In the genomic region with DNA sequence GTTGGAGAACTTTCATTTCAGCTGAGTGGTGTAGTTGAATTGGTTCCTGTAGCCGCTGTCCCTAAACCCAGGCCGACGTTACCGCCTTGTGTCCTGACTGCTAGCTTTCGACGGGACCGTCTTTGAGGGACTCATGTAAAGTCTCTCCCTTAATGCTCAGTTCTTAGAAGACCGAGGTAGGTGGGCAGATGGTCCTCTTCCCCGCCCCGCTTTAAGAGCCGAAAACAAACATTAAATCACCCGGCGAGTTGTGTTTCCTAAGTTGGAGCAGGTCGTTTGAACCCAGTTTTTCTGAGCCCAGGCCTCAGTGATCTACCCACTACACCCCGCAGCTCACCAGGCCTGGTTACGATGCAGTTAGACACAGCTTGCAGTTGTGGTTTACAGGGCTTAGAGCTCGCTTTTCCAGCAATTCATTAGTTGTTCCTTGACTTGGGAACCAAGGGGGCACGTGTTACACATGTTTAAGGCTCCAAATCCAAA, we compare ENCODE assay signal across 8 cellular contexts. TPM values are rescaled to one million over a fixed set of nuclear protein-coding genes. Genes with fewer than 3 reads are reported as not detected.
DNase-seq lines count a peak whose midpoint lies in the region; ATAC-seq and TF ChIP-seq lines count a peak whose summit lies in the region.

No MANE protein-coding gene starts in this region.

- H3K27me3 Mint-ChIP-seq in activated T-cell treated with anti-CD3 and anti-CD28 coated beads, Interleukin-2, amount 50 U/mL, for 4 hours (ENCODE audit: low read depth), result no peaks in the 10 kb centered on the region

- H4K20me1 ChIP-seq in HCT116 (ENCODE audit: insufficient read depth), result no peaks in the 10 kb centered on the region
- no peaks in the 10 kb centered on the region for H4K20me1 ChIP-seq in MM.1S (ENCODE audit: insufficient read depth, low read length)

- peaks cover 8% of the 10 kb centered on the region for H3K36me3 Mint-ChIP-seq in activated T-cell treated with anti-CD3 and anti-CD28 coated beads, Interleukin-2, amount 50 U/mL, for 4 hours (ENCODE audit: insufficient read depth)

- peak overlapping the region; percentile 95 for H3K4me3 Mint-ChIP-seq in activated T-cell treated with anti-CD3 and anti-CD28 coated beads, Interleukin-2, amount 50 U/mL, for 4 hours

- H4K8ac ChIP-seq in neuronal stem cell (ENCODE audit: low read depth, low read length), result no peak overlapping the region

- TF ChIP-seq CTCF in HCT116 (IDR thresholded peaks at IDR 0.05 in 2 of 3, conservative IDR thresholded peaks at IDR 0.05 in 1 of 3; ENCODE audit: borderline replicate concordance in 1 of 3, insufficient read depth in 1 of 3, low read depth in 2 of 3, low read length in 2 of 3) (no peak), MM.1S (IDR thresholded peaks at IDR 0.05; ENCODE audit: low read length) (no peak)

- H3K18ac ChIP-seq in neuronal stem cell (ENCODE audit: low read length), result peak overlapping the region; percentile 76

- H3K79me2 ChIP-seq in HCT116 (ENCODE audit: insufficient read depth, low read length) (peaks cover 52% of the 10 kb centered on the region), MM.1S (ENCODE audit: low read length) (peaks cover 44% of the 10 kb centered on the region)

- no peaks in the 10 kb centered on the region for H3K9me2 ChIP-seq in HCT116 (ENCODE audit: insufficient read depth)
- no peaks in the 10 kb centered on the region for H3K9me2 ChIP-seq in MM.1S (replicated peaks; ENCODE audit: insufficient read depth, low read length)

- no peaks in the 10 kb centered on the region for H3K9me3 ChIP-seq in HCT116 (ENCODE audit: control insufficient read depth in 1 of 2, insufficient read depth in 1 of 2, low read depth in 1 of 2, low read length in 2 of 2)
- H3K9me3 ChIP-seq in MM.1S (replicated peaks; ENCODE audit: insufficient read depth, low read length), result no peaks in the 10 kb centered on the region
- H3K9me3 ChIP-seq in neuronal stem cell (replicated peaks in 1 of 2; ENCODE audit: control insufficient read depth in 2 of 2, insufficient read depth in 1 of 2, low read depth in 1 of 2, low read length in 2 of 2), result peaks cover 0 to 2% of the 10 kb centered on the region in 2 donors

- ATAC-seq in HCT116, result peak; percentile 48
- peak; percentile 30 to 35 for ATAC-seq in activated T-cell treated with anti-CD3 and anti-CD28 coated beads, Interleukin-2, amount 50 U/mL, for 4 hours

- H3K4me1 ChIP-seq in HCT116 (ENCODE audit: control insufficient read depth in 1 of 2, insufficient read depth in 2 of 2, low read length in 2 of 2), result peaks cover 8 to 14% of the 10 kb centered on the region in 2 experiments; a peak in 3 of 4 replicates
- H3K4me1 ChIP-seq in MM.1S (ENCODE audit: low read length), result peaks cover 9% of the 10 kb centered on the region; the same call in 1 of the 2 replicates
- H3K4me1 ChIP-seq in neuronal stem cell (ENCODE audit: control insufficient read depth in 2 of 2, insufficient read depth in 1 of 2, low read depth in 1 of 2, low read length in 2 of 2), result peaks cover 10 to 15% of the 10 kb centered on the region in 2 donors

- no peak for TF ChIP-seq RAD21 in HCT116 (IDR thresholded peaks at IDR 0.05; ENCODE audit: low read depth)

- POLR2A ChIA-PET in HCT116 (lab: Charles Lee), result interaction anchor here (0.7 kb wide), 1 partner anchor 11 kb away, joined by 3 read pairs; no protein-coding TSS in a partner anchor

- H2AFZ ChIP-seq in HCT116 (ENCODE audit: low read depth, low read length, poor library complexity, severe bottlenecking) (peak overlapping the region; percentile 39), MM.1S (ENCODE audit: low read length) (peak overlapping the region; percentile 96), neuronal stem cell (ENCODE audit: low read length) (peak overlapping the region; percentile 99)

- H3K9me3 Mint-ChIP-seq in activated T-cell treated with anti-CD3 and anti-CD28 coated beads, Interleukin-2, amount 50 U/mL, for 4 hours, result no peaks in the 10 kb centered on the region

- H2BK5ac ChIP-seq in neuronal stem cell (ENCODE audit: low read length), result peak overlapping the region; percentile 1

- WGBS in neuronal stem cell (ENCODE audit: extremely low coverage in 2 of 2, insufficient read length in 2 of 2, insufficient replicate concordance in 1 of 2), 2 donors, result no CpG with 5 or more reads among the region's 18 CpGs

- H3F3A ChIP-seq in MM.1S (ENCODE audit: insufficient read depth, low read length), result peaks cover 6% of the 10 kb centered on the region

- CTCF ChIA-PET in HCT116 (lab: Charles Lee), result no interaction called here

- H2AK5ac ChIP-seq in neuronal stem cell (ENCODE audit: low read depth, low read length), result no peak overlapping the region

- intact Hi-C loops in HCT116 (cut with micrococcal nuclease), result no loop called here

- H3K4ac ChIP-seq in neuronal stem cell (ENCODE audit: low read length), result no peak overlapping the region

- H3K27ac ChIP-seq in HCT116 (ENCODE audit: low read depth, low read length) (peak overlapping the region; percentile 56), MM.1S (ENCODE audit: low read length) (peak overlapping the region; percentile 73), neuronal stem cell (replicated peaks; ENCODE audit: low read length) (peak overlapping the region; percentile 81)

- no peak overlapping the region for H4K91ac ChIP-seq in neuronal stem cell (ENCODE audit: low read depth, low read length, poor library complexity)

- H3K9ac ChIP-seq in HCT116 (ENCODE audit: low read length) (peak overlapping the region; percentile 68), MM.1S (ENCODE audit: low read length) (peak overlapping the region; percentile 80), neuronal stem cell (ENCODE audit: low read depth, low read length, poor library complexity) (no peak overlapping the region)

- DNase-seq in activated CD8-positive, alpha-beta memory T cell treated with anti-CD3 and anti-CD28 coated beads for 24 hours, result peak; percentile 66
- DNase-seq in activated CD8-positive, alpha-beta memory T cell treated with anti-CD3 and anti-CD28 coated beads, Interleukin-2, amount 50 U/mL, for 4 hours, result no peak
- no peak for DNase-seq in HCT116 (ENCODE audit: low read depth, low spot score)
- DNase-seq in MM.1S, result no peak
- DNase-seq in activated T-cell treated with anti-CD3 and anti-CD28 coated beads, Interleukin-2, amount 50 U/mL, for 4 hours, result no peak
- DNase-seq in fibroblast of the conjunctiva (ENCODE audit: low read depth), result peak; percentile 3
- DNase-seq in neuronal stem cell (ENCODE audit: low spot score), result peak; percentile 37
- no peak for DNase-seq in H4 (ENCODE audit: low spot score)

- no peaks in the 10 kb centered on the region for H3K27me3 ChIP-seq in HCT116 (ENCODE audit: insufficient read depth, low read length)
- H3K27me3 ChIP-seq in MM.1S (replicated peaks; ENCODE audit: insufficient read depth, low read length), result no peaks in the 10 kb centered on the region
- no peaks in the 10 kb centered on the region for H3K27me3 ChIP-seq in neuronal stem cell (ENCODE audit: control insufficient read depth in 3 of 3, insufficient read depth in 3 of 3, low read depth in 1 of 3, low read length in 3 of 3)

- H3K36me3 ChIP-seq in HCT116 (ENCODE audit: control insufficient read depth in 1 of 2, insufficient read depth in 2 of 2, low read length in 2 of 2) (no peaks in the 10 kb centered on the region), MM.1S (replicated peaks; ENCODE audit: insufficient read depth, low read length) (no peaks in the 10 kb centered on the region), neuronal stem cell (replicated peaks in 1 of 2; ENCODE audit: control insufficient read depth in 2 of 2, insufficient read depth in 2 of 2, low read length in 2 of 2) (peaks cover 0 to 17% of the 10 kb centered on the region in 2 donors)

- RAD21 ChIA-PET in HCT116 (lab: Charles Lee; ENCODE audit: low non-redundant PET in 1 of 2, low total read pairs in 2 of 2, uncharacterized antibody in 2 of 2, unreplicated experiment in 2 of 2), result no interaction called here

- no peak overlapping the region for H3K23ac ChIP-seq in neuronal stem cell (ENCODE audit: low read depth, low read length, poor library complexity)

- TSS peak; percentile 61 for BruUV-seq in HCT116 (replicated peaks; lab: Mats Ljungman, UMichigan)

- H2BK15ac ChIP-seq in neuronal stem cell (ENCODE audit: low read length), result no peak overlapping the region

- peaks cover 44% of the 10 kb centered on the region for H3K4me1 Mint-ChIP-seq in activated T-cell treated with anti-CD3 and anti-CD28 coated beads, Interleukin-2, amount 50 U/mL, for 4 hours (ENCODE audit: low read depth)

- no peak overlapping the region for H2BK12ac ChIP-seq in neuronal stem cell (ENCODE audit: low read length)

- peaks cover 3% of the 10 kb centered on the region for H3K79me1 ChIP-seq in neuronal stem cell (ENCODE audit: low read depth, low read length)

- H3K4me3 ChIP-seq in HCT116 (replicated peaks in 1 of 2; ENCODE audit: low read depth in 1 of 2, low read length in 2 of 2) (peak overlapping the region; percentile 53 to 71), MM.1S (ENCODE audit: low read length) (peak overlapping the region; percentile 84), neuronal stem cell (ENCODE audit: low read length in 2 of 2) (peak overlapping the region; percentile 56 to 81)

- peak overlapping the region; percentile 92 for H3K4me2 ChIP-seq in HCT116 (ENCODE audit: low read length)
- peak overlapping the region; percentile 82 for H3K4me2 ChIP-seq in MM.1S (ENCODE audit: low read depth, low read length)
- H3K4me2 ChIP-seq in neuronal stem cell (ENCODE audit: insufficient read depth, low read length, poor library complexity, severe bottlenecking), result peak overlapping the region; percentile 59

- no peak for TF ChIP-seq POLR2A in HCT116 (IDR thresholded peaks at IDR 0.05; ENCODE audit: borderline replicate concordance, extremely low read depth, insufficient read depth, insufficient read length)

- H2BK120ac ChIP-seq in neuronal stem cell (ENCODE audit: low read depth, low read length), result no peak overlapping the region

- H3K14ac ChIP-seq in neuronal stem cell (ENCODE audit: low read length), result peak overlapping the region; percentile 25

TF ChIP-seq in HCT116, 20 proteins besides CTCF, POLR2A, EP300 and RAD21:
- TF ChIP-seq ZFX (IDR thresholded peaks at IDR 0.05) (peak; percentile 6; the same call in 1 of the 2 replicates), FOSL1 (IDR thresholded peaks at IDR 0.05; ENCODE audit: low read depth) (no peak), EZH2 (IDR thresholded peaks at IDR 0.05) (no peak)
- TF ChIP-seq, protein P1, sequence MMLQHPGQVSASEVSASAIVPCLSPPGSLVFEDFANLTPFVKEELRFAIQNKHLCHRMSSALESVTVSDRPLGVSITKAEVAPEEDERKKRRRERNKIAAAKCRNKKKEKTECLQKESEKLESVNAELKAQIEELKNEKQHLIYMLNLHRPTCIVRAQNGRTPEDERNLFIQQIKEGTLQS (IDR thresholded peaks at IDR 0.05), result no peak

RNA-seq across cellular contexts. Expression of gene NEDD1, which starts 0.7 kb away (rescaled TPM):
- total RNA-seq in HCT116 (2021; ENCODE audit: unreplicated experiment), result 35.4 TPM
- 15.1 and 17.8 TPM in 2 replicates for polyA plus RNA-seq in HCT116 (2012)
- 10 to 100 TPM; 25.0 to 27.1 (median 25.2) TPM for total RNA-seq in activated T-cell treated with anti-CD3 and anti-CD28 coated beads, Interleukin-2, amount 50 U/mL, for 4 hours
- 25.3 TPM for polyA plus RNA-seq in neuronal stem cell (2013, experiment 1 of 2)
- 26.5 TPM for polyA plus RNA-seq in neuronal stem cell (2013, experiment 2 of 2)
- total RNA-seq in H4 (2014; rRNA removed; shearing (Covaris generic)), result 30.7 and 46.8 TPM in 2 replicates

Comparison
In these comparisons a context has a peak if more than half of its experiments do, and no peak if none do; other contexts are left out.
1. DNase-seq: peak in activated CD8-positive, alpha-beta memory T cell treated with anti-CD3 and anti-CD28 coated beads for 24 hours (single experiment), fibroblast of the conjunctiva (single experiment) and neuronal stem cell (single experiment); none in activated CD8-positive, alpha-beta memory T cell treated with anti-CD3 and anti-CD28 coated beads, Interleukin-2, amount 50 U/mL, for 4 hours (single experiment), HCT116 (single experiment), MM.1S (single experiment), activated T-cell treated with anti-CD3 and anti-CD28 coated beads, Interleukin-2, amount 50 U/mL, for 4 hours (single experiment) and H4 (single experiment).
2. H2AFZ ChIP-seq: peak in every context shown above with its lines; median percentile 99 in neuronal stem cell; 96 in MM.1S; 39 in HCT116.
3. Peak in every context shown above with its lines, with median percentiles within 50 percentile points of each other: H3K27ac ChIP-seq, H3K4me2 ChIP-seq and H3K4me3 ChIP-seq.